Comparison of ENCODE assay signal across 11 cellular contexts in genomic region chr9:128919409-128919808, GRCh38. TPM values are rescaled to one million over a fixed set of nuclear protein-coding genes. Genes with fewer than 3 reads are reported as not detected.
A peak's percentile ranks its signal among the peaks of the same experiment; 100 is the strongest.
DNase-seq lines count a peak whose midpoint lies in the region; ATAC-seq and TF ChIP-seq lines count a peak whose summit lies in the region.
"Had no signal": no experiment of that assay in that cellular context is flagged by ENCODE, and none has a peak within 500 bp of the region (broad histone marks: within the 10 kb centered on the region; RNA-seq: fewer than 3 reads in every experiment).

No MANE protein-coding gene starts in this region.

- no peak for ATAC-seq in HG03135 (IDR thresholded peaks at IDR 0.05; ENCODE audit: unreplicated experiment)
- ATAC-seq in activated CD8-positive, alpha-beta memory T cell treated with anti-CD3 and anti-CD28 coated beads, Interleukin-2, amount 10 ng/mL, durations not matched to agents 7 days and 5 days = no peak

- no peak for DNase-seq in ascending aorta (ENCODE audit: low spot score in 2 of 2)
- no peak for DNase-seq in NCI-H774 (lab: John Stamatoyannopoulos, UW)
- no peak for DNase-seq in activated CD8-positive, alpha-beta memory T cell treated with anti-CD3 and anti-CD28 coated beads, Interleukin-2, amount 10 ng/mL, durations not matched to agents 7 days and 5 days
- DNase-seq: activated CD4-positive, alpha-beta T cell treated with anti-CD3 and anti-CD28 coated beads, Interleukin-2, amount 50 U/mL, for 4 hours; AML-193; GDM1; NCI-H526 had no signal

- peak overlapping the region; percentile 78 to 99 (median 79) for H3K27ac Mint-ChIP-seq in nephron
- no peak overlapping the region for H3K27ac Mint-ChIP-seq in activated CD8-positive, alpha-beta memory T cell treated with anti-CD3 and anti-CD28 coated beads, Interleukin-2, amount 10 ng/mL, durations not matched to agents 7 days and 5 days

- no peaks in the 10 kb centered on the region for H3K27me3 ChIP-seq in ACC112 (ENCODE audit: insufficient read depth, low read length)
- no peaks in the 10 kb centered on the region for H3K27me3 ChIP-seq in ascending aorta

- H3K9me3 ChIP-seq in ascending aorta = no peaks in the 10 kb centered on the region

- peaks cover 9% of the 10 kb centered on the region for H3K79me2 ChIP-seq in ACC112 (ENCODE audit: control insufficient read depth, insufficient read depth, low read length, unreplicated experiment)
- H3K79me2 ChIP-seq: parathyroid adenoma had no signal

- CTCF ChIA-PET in activated CD8-positive, alpha-beta memory T cell treated with anti-CD3 and anti-CD28 coated beads, Interleukin-2, amount 10 ng/mL, durations not matched to agents 7 days and 5 days (lab: Charles Lee) = interaction anchor here (2.8 kb wide), 1 partner anchor 56 kb away, joined by 10 read pairs; no protein-coding TSS in a partner anchor

- peaks cover 20% of the 10 kb centered on the region for H3K36me3 Mint-ChIP-seq in nephron (ENCODE audit: low read depth)
- peaks cover 6% of the 10 kb centered on the region for H3K36me3 Mint-ChIP-seq in activated CD8-positive, alpha-beta memory T cell treated with anti-CD3 and anti-CD28 coated beads, Interleukin-2, amount 10 ng/mL, durations not matched to agents 7 days and 5 days

- H2AFZ ChIP-seq in ACC112 (ENCODE audit: low read length, unreplicated experiment) = no peak overlapping the region
- H2AFZ ChIP-seq: parathyroid adenoma had no signal

- H3K27ac ChIP-seq in ACC112 (ENCODE audit: low read depth, low read length) (peak overlapping the region; percentile 38; the same call in 1 of the 2 replicates), ascending aorta (peak overlapping the region; percentile 94 to 95)
- H3K27ac ChIP-seq: parathyroid adenoma had no signal

- peak overlapping the region in 1 of 3 experiments; percentile 66 for H3K4me3 Mint-ChIP-seq in nephron
- H3K4me3 Mint-ChIP-seq in activated CD8-positive, alpha-beta memory T cell treated with anti-CD3 and anti-CD28 coated beads, Interleukin-2, amount 10 ng/mL, durations not matched to agents 7 days and 5 days = no peak overlapping the region

- TF ChIP-seq CTCF in ascending aorta (IDR thresholded peaks at IDR 0.05) = no peak
- TF ChIP-seq CTCF in nephron (IDR thresholded peaks at IDR 0.05; ENCODE audit: unreplicated experiment in 3 of 3) = no peak

- H3K4me1 ChIP-seq in ACC112 (ENCODE audit: control insufficient read depth, insufficient read depth, low read length, unreplicated experiment) (peaks cover 48% of the 10 kb centered on the region), ascending aorta (peaks cover 38 to 79% of the 10 kb centered on the region in 2 donors)
- H3K4me1 ChIP-seq: parathyroid adenoma had no signal

- intact Hi-C loops in ascending aorta (cut with DNase I) = no loop called here

- H3K36me3 ChIP-seq in ACC112 (ENCODE audit: insufficient read depth, low read length) (peaks cover 9% of the 10 kb centered on the region; the same call in 1 of the 2 replicates), ascending aorta (peaks cover 19 to 42% of the 10 kb centered on the region in 2 donors)

- H3K9me3 Mint-ChIP-seq in nephron = no peaks in the 10 kb centered on the region
- no peaks in the 10 kb centered on the region for H3K9me3 Mint-ChIP-seq in activated CD8-positive, alpha-beta memory T cell treated with anti-CD3 and anti-CD28 coated beads, Interleukin-2, amount 10 ng/mL, durations not matched to agents 7 days and 5 days (ENCODE audit: low read depth)

- no peaks in the 10 kb centered on the region for H3K27me3 Mint-ChIP-seq in nephron (ENCODE audit: low read depth)
- no peaks in the 10 kb centered on the region for H3K27me3 Mint-ChIP-seq in activated CD8-positive, alpha-beta memory T cell treated with anti-CD3 and anti-CD28 coated beads, Interleukin-2, amount 10 ng/mL, durations not matched to agents 7 days and 5 days

- no peak overlapping the region for H3K4me3 ChIP-seq in ACC112 (ENCODE audit: low read depth, low read length)
- H3K4me3 ChIP-seq in ascending aorta = no peak overlapping the region

- peaks cover 43% of the 10 kb centered on the region for H3K4me1 Mint-ChIP-seq in nephron
- H3K4me1 Mint-ChIP-seq in activated CD8-positive, alpha-beta memory T cell treated with anti-CD3 and anti-CD28 coated beads, Interleukin-2, amount 10 ng/mL, durations not matched to agents 7 days and 5 days = peaks cover 4% of the 10 kb centered on the region

RNA-seq across cellular contexts. Expression of gene PHYHD1, which starts 1.4 kb away (rescaled TPM):
- total RNA-seq in ascending aorta = 46.1 TPM
- under 1 TPM; 0.47 to 0.63 TPM for total RNA-seq in activated CD8-positive, alpha-beta memory T cell treated with anti-CD3 and anti-CD28 coated beads, Interleukin-2, amount 10 ng/mL, durations not matched to agents 7 days and 5 days

RNA-seq across cellular contexts. Expression of gene DOLK, which starts 28.0 kb away (rescaled TPM):
- total RNA-seq in ascending aorta = 5.0 TPM
- 10 to 100 TPM in 1 of 2 experiments, 1 to 10 TPM in 1; 7.7 to 11.1 TPM for total RNA-seq in activated CD8-positive, alpha-beta memory T cell treated with anti-CD3 and anti-CD28 coated beads, Interleukin-2, amount 10 ng/mL, durations not matched to agents 7 days and 5 days

RNA-seq across cellular contexts. Expression of gene NUP188, which starts 28.1 kb away (rescaled TPM):
- 45.0 TPM for total RNA-seq in ascending aorta
- total RNA-seq in activated CD8-positive, alpha-beta memory T cell treated with anti-CD3 and anti-CD28 coated beads, Interleukin-2, amount 10 ng/mL, durations not matched to agents 7 days and 5 days = 100 to 1,000 TPM in 1 of 2 experiments, 10 to 100 TPM in 1; 88.0 to 108 TPM

RNA-seq across cellular contexts. Expression of gene LRRC8A, which starts 37.5 kb away (rescaled TPM):
- 227 TPM for total RNA-seq in ascending aorta
- 10 to 100 TPM; 25.6 to 26.7 TPM for total RNA-seq in activated CD8-positive, alpha-beta memory T cell treated with anti-CD3 and anti-CD28 coated beads, Interleukin-2, amount 10 ng/mL, durations not matched to agents 7 days and 5 days

RNA-seq across cellular contexts. Expression of gene KYAT1, which starts 37.7 kb away (rescaled TPM):
- 4.9 TPM for total RNA-seq in ascending aorta
- total RNA-seq in activated CD8-positive, alpha-beta memory T cell treated with anti-CD3 and anti-CD28 coated beads, Interleukin-2, amount 10 ng/mL, durations not matched to agents 7 days and 5 days = 10 to 100 TPM; 12.7 to 20.6 TPM

Comparison
In these comparisons a context has a peak if more than half of its experiments do, and no peak if none do; other contexts are left out.
1. RNA of gene PHYHD1, which starts 1.4 kb away (total RNA-seq): 46.1 TPM in ascending aorta (single experiment); 0.47 to 0.63 TPM in activated CD8-positive, alpha-beta memory T cell treated with anti-CD3 and anti-CD28 coated beads, Interleukin-2, amount 10 ng/mL, durations not matched to agents 7 days and 5 days; every median in the first group is over 10 times any median in the second.